ENCODE assay signal across 1 cellular context in the genomic region with DNA sequence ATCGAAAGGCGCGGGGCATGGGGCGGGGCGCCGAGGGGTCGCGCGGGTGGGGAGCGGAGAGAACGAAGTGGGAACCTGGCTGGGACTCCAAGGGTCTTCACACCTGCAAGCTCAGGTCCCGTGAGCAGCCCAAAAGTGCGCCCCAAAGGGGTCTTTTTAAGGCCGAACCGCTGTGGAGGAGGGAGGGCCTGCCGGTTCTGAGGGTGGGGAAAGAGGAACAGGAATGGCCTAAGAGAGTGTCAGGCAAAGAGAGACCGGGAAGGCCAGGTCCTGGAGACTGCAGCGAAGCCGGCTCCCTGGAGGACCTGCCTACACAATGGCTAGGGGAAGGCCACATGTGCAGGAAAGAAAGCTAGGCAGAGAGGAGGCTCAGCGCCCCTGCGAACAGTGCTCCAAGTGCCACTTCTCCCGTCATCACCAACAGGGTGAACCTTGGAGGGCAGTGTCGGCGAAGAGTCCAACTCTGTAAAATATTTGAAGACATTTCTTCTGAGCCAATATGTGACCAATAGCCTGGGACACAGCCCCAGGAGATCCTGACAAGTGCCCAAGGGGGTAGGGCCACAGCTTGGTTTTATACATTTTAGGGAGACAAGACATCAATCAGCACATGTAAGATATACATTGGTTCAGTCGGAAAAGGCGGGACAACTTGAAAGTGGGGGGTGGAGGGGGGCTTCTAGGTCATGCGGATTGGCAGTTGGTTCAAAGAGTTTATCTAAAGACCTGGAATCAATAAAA.
TF ChIP-seq lines count a peak whose summit lies in the region.

No MANE protein-coding gene starts in this region.

TF ChIP-seq in A549, 52 proteins besides CTCF, POLR2A, EP300 and RAD21 (continued from another document):
- TF ChIP-seq, protein P1, sequence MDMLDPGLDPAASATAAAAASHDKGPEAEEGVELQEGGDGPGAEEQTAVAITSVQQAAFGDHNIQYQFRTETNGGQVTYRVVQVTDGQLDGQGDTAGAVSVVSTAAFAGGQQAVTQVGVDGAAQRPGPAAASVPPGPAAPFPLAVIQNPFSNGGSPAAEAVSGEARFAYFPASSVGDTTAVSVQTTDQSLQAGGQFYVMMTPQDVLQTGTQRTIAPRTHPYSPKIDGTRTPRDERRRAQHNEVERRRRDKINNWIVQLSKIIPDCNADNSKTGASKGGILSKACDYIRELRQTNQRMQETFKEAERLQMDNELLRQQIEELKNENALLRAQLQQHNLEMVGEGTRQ (IDR thresholded peaks at IDR 0.05), result no peak
- TF ChIP-seq CHD4 (IDR thresholded peaks at IDR 0.05; ENCODE audit: borderline replicate concordance) (no peak), CEBPB (IDR thresholded peaks at IDR 0.05) (no peak), FOSB (CRISPR knock-in tag; IDR thresholded peaks at IDR 0.05) (no peak), ZSCAN20 (CRISPR knock-in tag; IDR thresholded peaks at IDR 0.05) (no peak), NFE2L2 (conservative IDR thresholded peaks at IDR 0.05; ENCODE audit: low read length) (no peak), HOXA7 (CRISPR knock-in tag; IDR thresholded peaks at IDR 0.05) (no peak), TFCP2L1 (CRISPR knock-in tag; IDR thresholded peaks at IDR 0.05) (no peak), GATA3 (IDR thresholded peaks at IDR 0.05; ENCODE audit: borderline replicate concordance) (no peak), MAFK (IDR thresholded peaks at IDR 0.05; ENCODE audit: partially characterized antibody) (no peak)
